13 cellular contexts compared by ENCODE assay signal in genomic region chr2:183665403-183665802, GRCh38.
DNase-seq lines count a peak whose midpoint lies in the region; ATAC-seq and TF ChIP-seq lines count a peak whose summit lies in the region.
"Had no signal": no experiment of that assay in that cellular context is flagged by ENCODE, and none has a peak within 500 bp of the region (broad histone marks: within the 10 kb centered on the region; RNA-seq: fewer than 3 reads in every experiment).

No MANE protein-coding gene starts in this region.

- H2AFZ ChIP-seq in neuron (ENCODE audit: low read depth, low read length): peak overlapping the region; percentile 18

- POLR2A ChIA-PET in HEK293T (lab: Yijun Ruan, JAX): no interaction called here

- H3K9me3 ChIP-seq in neuron (ENCODE audit: low read length): no peaks in the 10 kb centered on the region
- H3K9me3 ChIP-seq: suprapubic skin had no signal

- H3K4me1 ChIP-seq in neuron (ENCODE audit: insufficient read depth, low read length): peaks cover 17% of the 10 kb centered on the region
- H3K4me1 ChIP-seq: suprapubic skin had no signal

- no peak for ATAC-seq in HG02678 (IDR thresholded peaks at IDR 0.05; ENCODE audit: unreplicated experiment)
- ATAC-seq in GM21717 (IDR thresholded peaks at IDR 0.05; ENCODE audit: unreplicated experiment): no peak
- ATAC-seq: natural killer cell treated with Interleukin-12 subunit alpha and Interleukin-12 subunit beta and Interleukin-15 and Interleukin-18, amount 100 ng/mL, for 72 hours had no signal

- DNase-seq in HEK293T (ENCODE audit: extremely low spot score): peak; percentile 4
- peak; percentile 92 for DNase-seq in NCI-H187 treated with DMSO at 0.1 percent for 48 hours (lab: John Stamatoyannopoulos, UW)
- DNase-seq in NCI-H748 (lab: John Stamatoyannopoulos, UW; ENCODE audit: unreplicated experiment): peak; percentile 99
- DNase-seq in HT-29 (ENCODE audit: low spot score): no peak
- DNase-seq in GDM1 (lab: John Stamatoyannopoulos, UW): no peak
- DNase-seq: activated CD4-positive, alpha-beta T cell treated with anti-CD3 and anti-CD28 coated beads, Interleukin-2, amount 50 U/mL, for 48 hours; KG1 had no signal

- CTCF ChIA-PET in HEK293T (lab: Yijun Ruan, JAX): interaction anchor here (0.6 kb wide), 1 partner anchor 419 kb away, joined by 3 read pairs; no protein-coding TSS in a partner anchor

- no peaks in the 10 kb centered on the region for H3K27me3 ChIP-seq in neuron (ENCODE audit: insufficient read depth, low read length)
- H3K27me3 ChIP-seq: suprapubic skin had no signal

- no peak overlapping the region for H3K4me3 ChIP-seq in neuron (ENCODE audit: low read length)
- H3K4me3 ChIP-seq: skin epidermis, suprapubic skin had no signal

- H3K36me3 ChIP-seq in neuron (ENCODE audit: insufficient read depth, low read length): no peaks in the 10 kb centered on the region
- H3K36me3 ChIP-seq: suprapubic skin had no signal

TF ChIP-seq in HEK293T, 16 proteins besides CTCF, POLR2A, EP300 and RAD21:
- TF ChIP-seq FOXK2 (IDR thresholded peaks at IDR 0.05): no peak
- TF ChIP-seq SP1 (IDR thresholded peaks at IDR 0.05): no peak
- TF ChIP-seq NFRKB (IDR thresholded peaks at IDR 0.05): no peak
- no peak for TF ChIP-seq LEF1 (IDR thresholded peaks at IDR 0.05; ENCODE audit: borderline replicate concordance)
- no peak for TF ChIP-seq L3MBTL2 (conservative IDR thresholded peaks at IDR 0.05)
- no peak for TF ChIP-seq HDGF (IDR thresholded peaks at IDR 0.05; ENCODE audit: borderline replicate concordance)
- no peak for TF ChIP-seq CTBP1 (IDR thresholded peaks at IDR 0.05; ENCODE audit: borderline replicate concordance)
- no peak for TF ChIP-seq PKNOX1 (IDR thresholded peaks at IDR 0.05)
- no peak for TF ChIP-seq ARNT (IDR thresholded peaks at IDR 0.05)
- TF ChIP-seq FOXM1 (IDR thresholded peaks at IDR 0.05; ENCODE audit: borderline replicate concordance): no peak
- no peak for TF ChIP-seq SUZ12 (IDR thresholded peaks at IDR 0.05)
- TF ChIP-seq BHLHE40 (IDR thresholded peaks at IDR 0.05; ENCODE audit: borderline replicate concordance): no peak
- TF ChIP-seq FOXA1 (IDR thresholded peaks at IDR 0.05): no peak
- TF ChIP-seq ELF4 (IDR thresholded peaks at IDR 0.05): no peak
- no peak for TF ChIP-seq TARDBP (IDR thresholded peaks at IDR 0.05)

Comparison
In these comparisons a context has a peak if more than half of its experiments do, and no peak if none do; other contexts are left out.
1. DNase-seq: peak in HEK293T (single experiment), NCI-H187 treated with DMSO at 0.1 percent for 48 hours (single experiment) and NCI-H748 (single experiment); none in HT-29 (single experiment) and GDM1 (single experiment).